9 cellular contexts compared by ENCODE assay signal in the genomic region with DNA sequence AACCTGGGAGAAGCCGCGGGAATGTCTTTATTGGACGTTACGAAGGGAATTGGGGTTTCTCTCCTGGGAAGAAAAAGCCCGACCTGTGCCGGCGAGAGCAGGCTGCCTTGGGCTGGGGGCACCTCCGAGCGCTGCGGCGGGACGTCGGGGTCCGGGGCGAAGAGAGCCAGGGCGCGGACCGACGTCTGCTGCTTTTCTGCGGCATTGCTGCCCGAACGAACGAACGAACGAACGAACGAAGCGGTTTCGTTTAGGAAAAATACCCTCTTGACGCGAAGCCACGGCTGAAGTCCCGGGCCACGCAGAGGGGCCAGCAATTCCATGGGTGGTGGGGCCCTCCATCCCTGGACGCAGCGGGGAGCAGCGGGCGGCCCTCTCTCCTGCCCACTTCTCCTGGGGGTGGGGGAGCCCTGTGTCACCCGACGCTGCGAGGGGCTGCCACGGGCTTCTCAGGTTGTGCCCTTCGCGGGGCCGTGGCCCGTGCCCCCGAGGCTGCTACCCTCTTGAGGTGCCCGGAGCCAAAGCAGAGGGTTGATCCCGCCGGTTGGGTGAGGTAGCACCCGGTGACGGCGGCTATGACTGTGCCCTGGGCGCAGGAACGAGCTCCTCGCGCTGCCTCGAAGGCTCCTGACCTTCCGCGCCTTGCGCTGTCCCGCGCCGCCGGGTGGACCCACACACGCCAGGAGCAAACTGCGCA. TPM values are rescaled to one million over a fixed set of nuclear protein-coding genes. Genes with fewer than 3 reads are reported as not detected.
DNase-seq lines count a peak whose midpoint lies in the region; ATAC-seq and TF ChIP-seq lines count a peak whose summit lies in the region.
"Had no signal": no experiment of that assay in that cellular context is flagged by ENCODE, and none has a peak within 500 bp of the region (broad histone marks: within the 10 kb centered on the region; RNA-seq: fewer than 3 reads in every experiment).

No MANE protein-coding gene starts in this region.

- intact Hi-C loops in activated CD4-positive, alpha-beta T cell treated with anti-CD3 and anti-CD28 coated beads for 36 hours (cut with DNase I, micrococcal nuclease), result loop anchor here in 1 of 2 experiments (10.0 kb wide), 1 partner anchor 124 kb away; no protein-coding TSS in a partner anchor
- intact Hi-C loops in activated CD8-positive, alpha-beta T cell treated with anti-CD3 and anti-CD28 coated beads for 36 hours (cut with micrococcal nuclease), result no loop called here
- intact Hi-C loops in left colon (cut with DNase I, micrococcal nuclease), result no loop called here
- intact Hi-C loops in activated T-helper 1 cell treated with anti-CD3 and anti-CD28 coated beads, Interleukin-12 subunit alpha, Interleukin-12 subunit beta, Interleukin-2, Interleukin-4 antibody, amounts not matched to agents 30 ng/mL and 10 ng/mL and 1 ng/mL, durations not matched to agents 14 hours and 24 hours and 36 hours (cut with micrococcal nuclease), result loop anchor here (1.0 kb wide), 1 partner anchor 10 kb away; no protein-coding TSS in a partner anchor

- peak; percentile 60 for ATAC-seq in activated CD4-positive, alpha-beta T cell treated with anti-CD3 and anti-CD28 coated beads for 36 hours
- peak; percentile 50 for ATAC-seq in activated CD8-positive, alpha-beta T cell treated with anti-CD3 and anti-CD28 coated beads for 36 hours
- peak; percentile 63 for ATAC-seq in left colon
- peak; percentile 50 for ATAC-seq in stimulated activated effector memory CD8-positive, alpha-beta T cell treated with anti-CD3 and anti-CD28 coated beads, Interleukin-12 subunit alpha, Interleukin-12 subunit beta, amount 100 ng/mL, for 72 hours
- ATAC-seq in GM18867 (IDR thresholded peaks at IDR 0.05; ENCODE audit: unreplicated experiment), result no peak

- POLR2A ChIA-PET in activated CD4-positive, alpha-beta T cell treated with anti-CD3 and anti-CD28 coated beads for 36 hours (lab: Charles Lee), result no interaction called here
- POLR2A ChIA-PET in activated CD8-positive, alpha-beta T cell treated with anti-CD3 and anti-CD28 coated beads for 36 hours (lab: Charles Lee), result interaction anchor here (0.6 to 2.6 kb wide), 2 partner anchors 10 to 799 kb away, joined by 3 to 5 read pairs; no protein-coding TSS in a partner anchor

- no peak overlapping the region for H3K27ac Mint-ChIP-seq in activated CD4-positive, alpha-beta T cell treated with anti-CD3 and anti-CD28 coated beads for 36 hours
- H3K27ac Mint-ChIP-seq in activated CD8-positive, alpha-beta T cell treated with anti-CD3 and anti-CD28 coated beads for 36 hours, result no peak overlapping the region
- no peak overlapping the region for H3K27ac Mint-ChIP-seq in stimulated activated effector memory CD8-positive, alpha-beta T cell treated with anti-CD3 and anti-CD28 coated beads, Interleukin-12 subunit alpha, Interleukin-12 subunit beta, amount 100 ng/mL, for 72 hours
- no peak overlapping the region for H3K27ac Mint-ChIP-seq in activated T-helper 1 cell treated with anti-CD3 and anti-CD28 coated beads, Interleukin-12 subunit alpha, Interleukin-12 subunit beta, Interleukin-2, Interleukin-4 antibody, amounts not matched to agents 30 ng/mL and 10 ng/mL and 1 ng/mL, durations not matched to agents 14 hours and 24 hours and 36 hours

- CTCF ChIA-PET in activated CD4-positive, alpha-beta T cell treated with anti-CD3 and anti-CD28 coated beads for 36 hours (lab: Charles Lee), result interaction anchor here (0.6 to 1.4 kb wide), 2 partner anchors 9 to 1261 kb away, joined by 3 to 5 read pairs; no protein-coding TSS in a partner anchor
- CTCF ChIA-PET in activated CD8-positive, alpha-beta T cell treated with anti-CD3 and anti-CD28 coated beads for 36 hours (lab: Charles Lee), result no interaction called here

- DNase-seq in activated CD4-positive, alpha-beta T cell treated with anti-CD3 and anti-CD28 coated beads for 36 hours, result peak; percentile 56
- no peak for DNase-seq in activated CD4-positive, alpha-beta T cell treated with anti-CD3 and anti-CD28 coated beads, Interleukin-2, amount 50 U/mL, for 4 hours
- DNase-seq in activated CD8-positive, alpha-beta T cell treated with anti-CD3 and anti-CD28 coated beads for 36 hours, result peak; percentile 32
- DNase-seq in left colon (no peak), SHP77 treated with DMSO at 0.1 percent for 48 hours (lab: John Stamatoyannopoulos, UW) (no peak)
- no peak for DNase-seq in stimulated activated effector memory CD8-positive, alpha-beta T cell treated with anti-CD3 and anti-CD28 coated beads, Interleukin-12 subunit alpha, Interleukin-12 subunit beta, amount 100 ng/mL, for 72 hours (ENCODE audit: low spot score in 2 of 2)
- DNase-seq in activated T-helper 1 cell treated with anti-CD3 and anti-CD28 coated beads, Interleukin-12 subunit alpha, Interleukin-12 subunit beta, Interleukin-2, Interleukin-4 antibody, amounts not matched to agents 30 ng/mL and 10 ng/mL and 1 ng/mL, durations not matched to agents 14 hours and 24 hours and 36 hours (ENCODE audit: low spot score), result no peak
- DNase-seq: stimulated activated CD8-positive, alpha-beta memory T cell treated with anti-CD3 and anti-CD28 coated beads, Interleukin-4, amount 100 ng/mL, for 48 hours had no signal

- peaks cover 77% of the 10 kb centered on the region for H3K27me3 Mint-ChIP-seq in activated CD4-positive, alpha-beta T cell treated with anti-CD3 and anti-CD28 coated beads for 36 hours
- H3K27me3 Mint-ChIP-seq in activated CD8-positive, alpha-beta T cell treated with anti-CD3 and anti-CD28 coated beads for 36 hours, result peaks cover 78% of the 10 kb centered on the region
- peaks cover 82% of the 10 kb centered on the region for H3K27me3 Mint-ChIP-seq in activated T-helper 1 cell treated with anti-CD3 and anti-CD28 coated beads, Interleukin-12 subunit alpha, Interleukin-12 subunit beta, Interleukin-2, Interleukin-4 antibody, amounts not matched to agents 30 ng/mL and 10 ng/mL and 1 ng/mL, durations not matched to agents 14 hours and 24 hours and 36 hours (ENCODE audit: insufficient read depth)

- H3K4me3 Mint-ChIP-seq in activated CD4-positive, alpha-beta T cell treated with anti-CD3 and anti-CD28 coated beads for 36 hours, result no peak overlapping the region
- H3K4me3 Mint-ChIP-seq in activated CD8-positive, alpha-beta T cell treated with anti-CD3 and anti-CD28 coated beads for 36 hours, result no peak overlapping the region
- peak overlapping the region; percentile 16 for H3K4me3 Mint-ChIP-seq in stimulated activated effector memory CD8-positive, alpha-beta T cell treated with anti-CD3 and anti-CD28 coated beads, Interleukin-12 subunit alpha, Interleukin-12 subunit beta, amount 100 ng/mL, for 72 hours
- H3K4me3 Mint-ChIP-seq in activated T-helper 1 cell treated with anti-CD3 and anti-CD28 coated beads, Interleukin-12 subunit alpha, Interleukin-12 subunit beta, Interleukin-2, Interleukin-4 antibody, amounts not matched to agents 30 ng/mL and 10 ng/mL and 1 ng/mL, durations not matched to agents 14 hours and 24 hours and 36 hours, result no peak overlapping the region

- TF ChIP-seq CTCF in activated CD8-positive, alpha-beta T cell treated with anti-CD3 and anti-CD28 coated beads for 36 hours (IDR thresholded peaks at IDR 0.05), result no peak

- no peaks in the 10 kb centered on the region for H3K9me3 Mint-ChIP-seq in activated CD4-positive, alpha-beta T cell treated with anti-CD3 and anti-CD28 coated beads for 36 hours (ENCODE audit: low read depth)
- no peaks in the 10 kb centered on the region for H3K9me3 Mint-ChIP-seq in activated CD8-positive, alpha-beta T cell treated with anti-CD3 and anti-CD28 coated beads for 36 hours
- no peaks in the 10 kb centered on the region for H3K9me3 Mint-ChIP-seq in stimulated activated effector memory CD8-positive, alpha-beta T cell treated with anti-CD3 and anti-CD28 coated beads, Interleukin-12 subunit alpha, Interleukin-12 subunit beta, amount 100 ng/mL, for 72 hours
- H3K9me3 Mint-ChIP-seq in activated T-helper 1 cell treated with anti-CD3 and anti-CD28 coated beads, Interleukin-12 subunit alpha, Interleukin-12 subunit beta, Interleukin-2, Interleukin-4 antibody, amounts not matched to agents 30 ng/mL and 10 ng/mL and 1 ng/mL, durations not matched to agents 14 hours and 24 hours and 36 hours, result no peaks in the 10 kb centered on the region

- no peaks in the 10 kb centered on the region for H3K36me3 Mint-ChIP-seq in activated CD4-positive, alpha-beta T cell treated with anti-CD3 and anti-CD28 coated beads for 36 hours (ENCODE audit: low read depth)
- H3K36me3 Mint-ChIP-seq in activated CD8-positive, alpha-beta T cell treated with anti-CD3 and anti-CD28 coated beads for 36 hours (ENCODE audit: low read depth), result no peaks in the 10 kb centered on the region
- no peaks in the 10 kb centered on the region for H3K36me3 Mint-ChIP-seq in stimulated activated effector memory CD8-positive, alpha-beta T cell treated with anti-CD3 and anti-CD28 coated beads, Interleukin-12 subunit alpha, Interleukin-12 subunit beta, amount 100 ng/mL, for 72 hours
- peaks cover 2% of the 10 kb centered on the region for H3K36me3 Mint-ChIP-seq in activated T-helper 1 cell treated with anti-CD3 and anti-CD28 coated beads, Interleukin-12 subunit alpha, Interleukin-12 subunit beta, Interleukin-2, Interleukin-4 antibody, amounts not matched to agents 30 ng/mL and 10 ng/mL and 1 ng/mL, durations not matched to agents 14 hours and 24 hours and 36 hours (ENCODE audit: low read depth)

- peaks cover 5% of the 10 kb centered on the region for H3K4me1 Mint-ChIP-seq in activated CD4-positive, alpha-beta T cell treated with anti-CD3 and anti-CD28 coated beads for 36 hours
- H3K4me1 Mint-ChIP-seq in activated CD8-positive, alpha-beta T cell treated with anti-CD3 and anti-CD28 coated beads for 36 hours (ENCODE audit: low read depth), result peaks cover 10% of the 10 kb centered on the region
- peaks cover 16% of the 10 kb centered on the region for H3K4me1 Mint-ChIP-seq in stimulated activated effector memory CD8-positive, alpha-beta T cell treated with anti-CD3 and anti-CD28 coated beads, Interleukin-12 subunit alpha, Interleukin-12 subunit beta, amount 100 ng/mL, for 72 hours
- peaks cover 10% of the 10 kb centered on the region for H3K4me1 Mint-ChIP-seq in activated T-helper 1 cell treated with anti-CD3 and anti-CD28 coated beads, Interleukin-12 subunit alpha, Interleukin-12 subunit beta, Interleukin-2, Interleukin-4 antibody, amounts not matched to agents 30 ng/mL and 10 ng/mL and 1 ng/mL, durations not matched to agents 14 hours and 24 hours and 36 hours (ENCODE audit: low read depth)

RNA-seq across cellular contexts. Expression of gene PITX1, which starts 4.9 kb away (rescaled TPM):
- under 1 TPM; 0.18 TPM for total RNA-seq in activated CD4-positive, alpha-beta T cell treated with anti-CD3 and anti-CD28 coated beads for 36 hours
- total RNA-seq in activated CD8-positive, alpha-beta T cell treated with anti-CD3 and anti-CD28 coated beads for 36 hours, result under 1 TPM; 0.20 to 0.31 TPM
- 10 to 100 TPM in 1 of 2 donors, 1 to 10 TPM in 1; 6.2 to 12.3 TPM for total RNA-seq in left colon
- 0.71 and 1.1 TPM in 2 replicates for total RNA-seq in activated T-helper 1 cell treated with anti-CD3 and anti-CD28 coated beads, Interleukin-12 subunit alpha, Interleukin-12 subunit beta, Interleukin-2, Interleukin-4 antibody, amounts not matched to agents 30 ng/mL and 10 ng/mL and 1 ng/mL, durations not matched to agents 14 hours and 24 hours and 36 hours

Comparison
In these comparisons a context has a peak if more than half of its experiments do, and no peak if none do; other contexts are left out.
1. DNase-seq: peak in activated CD4-positive, alpha-beta T cell treated with anti-CD3 and anti-CD28 coated beads for 36 hours (single experiment) and activated CD8-positive, alpha-beta T cell treated with anti-CD3 and anti-CD28 coated beads for 36 hours (single experiment); none in activated CD4-positive, alpha-beta T cell treated with anti-CD3 and anti-CD28 coated beads, Interleukin-2, amount 50 U/mL, for 4 hours (0 of 2), left colon (0 of 2), stimulated activated effector memory CD8-positive, alpha-beta T cell treated with anti-CD3 and anti-CD28 coated beads, Interleukin-12 subunit alpha, Interleukin-12 subunit beta, amount 100 ng/mL, for 72 hours (0 of 2), SHP77 treated with DMSO at 0.1 percent for 48 hours (single experiment) and activated T-helper 1 cell treated with anti-CD3 and anti-CD28 coated beads, Interleukin-12 subunit alpha, Interleukin-12 subunit beta, Interleukin-2, Interleukin-4 antibody, amounts not matched to agents 30 ng/mL and 10 ng/mL and 1 ng/mL, durations not matched to agents 14 hours and 24 hours and 36 hours (single experiment).